ENCODE assay signal across 25 cellular contexts in genomic region chr6:144159231-144159630, GRCh38. TPM values are rescaled to one million over a fixed set of nuclear protein-coding genes. Genes with fewer than 3 reads are reported as not detected.
DNase-seq lines count a peak whose midpoint lies in the region; ATAC-seq and TF ChIP-seq lines count a peak whose summit lies in the region.
"Had no signal": no experiment of that assay in that cellular context is flagged by ENCODE, and none has a peak within 500 bp of the region (broad histone marks: within the 10 kb centered on the region; RNA-seq: fewer than 3 reads in every experiment).

No MANE protein-coding gene starts in this region.

- H3K27ac ChIP-seq in heart right ventricle (peak overlapping the region in 8 of 10 donors; percentile 14 to 76 (median 52)), right cardiac atrium (ENCODE audit: low read length) (no peak overlapping the region), RWPE2 (ENCODE audit: poor library complexity, severe bottlenecking) (peak overlapping the region; percentile 5), skeletal muscle tissue (ENCODE audit: low read depth, low read length) (peak overlapping the region; percentile 28)
- H3K27ac ChIP-seq: ascending aorta, KMS-11, neural progenitor cell, RWPE1 had no signal

- 54 to 60% methylated on average over 5 of the region's 5 CpGs for WGBS in heart right ventricle, 2 donors
- 62% methylated on average over 5 of the region's 5 CpGs for WGBS in right cardiac atrium

- H3K9me3 ChIP-seq in heart right ventricle, result no peaks in the 10 kb centered on the region
- no peaks in the 10 kb centered on the region for H3K9me3 ChIP-seq in right cardiac atrium (ENCODE audit: control insufficient read depth, low read length)
- H3K9me3 ChIP-seq in RWPE2 (ENCODE audit: severe bottlenecking), result no peaks in the 10 kb centered on the region
- no peaks in the 10 kb centered on the region for H3K9me3 ChIP-seq in skeletal muscle tissue (ENCODE audit: control insufficient read depth in 3 of 3, low read length in 3 of 3)
- H3K9me3 ChIP-seq: ascending aorta, BE2C, mucosa of descending colon had no signal

- ATAC-seq in heart right ventricle (peak in 5 of 8 donors; percentile 27 to 72 (median 48)), right cardiac atrium (no peak), RWPE2 (ENCODE audit: low read depth) (no peak)
- ATAC-seq: left colon, mucosa of descending colon had no signal

- H3K9ac ChIP-seq in skeletal muscle tissue (ENCODE audit: low read depth in 1 of 3, low read length in 3 of 3), result no peak overlapping the region
- H3K9ac ChIP-seq: KMS-11, neural progenitor cell had no signal

- no peaks in the 10 kb centered on the region for H3K36me3 ChIP-seq in heart right ventricle
- no peaks in the 10 kb centered on the region for H3K36me3 ChIP-seq in RWPE2 (ENCODE audit: low read depth)
- no peaks in the 10 kb centered on the region for H3K36me3 ChIP-seq in skeletal muscle tissue (ENCODE audit: control insufficient read depth in 3 of 3, insufficient read depth in 3 of 3, low read length in 3 of 3)
- H3K36me3 ChIP-seq: ascending aorta, BE2C, neural progenitor cell had no signal

- intact Hi-C loops in heart right ventricle (cut with DNase I), result loop anchor here in 1 of 10 donors (10.0 kb wide), 1 partner anchor 56 kb away; no protein-coding TSS in a partner anchor
- intact Hi-C loops in right cardiac atrium (cut with DNase I), result no loop called here

- no peak for DNase-seq in heart right ventricle
- no peak for DNase-seq in right cardiac atrium
- no peak for DNase-seq in RWPE2 (ENCODE audit: low spot score)
- DNase-seq in lung microvascular endothelial cell (ENCODE audit: low read depth in 2 of 2), result peak; percentile 82 to 87
- DNase-seq in NCI-H128 (lab: John Stamatoyannopoulos, UW; ENCODE audit: unreplicated experiment), result no peak
- no peak for DNase-seq in NCI-H510A treated with DMSO at 0.1 percent for 48 hours (lab: John Stamatoyannopoulos, UW)
- DNase-seq in stimulated activated CD4-positive, alpha-beta T cell treated with anti-CD3 and anti-CD28 coated beads, Interleukin-4, amount 100 ng/mL, for 24 hours, result no peak
- DNase-seq: activated naive CD8-positive, alpha-beta T cell treated with anti-CD3 and anti-CD28 coated beads for 36 hours; BE2C; central memory CD4-positive, alpha-beta T cell; DMS79 treated with DMSO at 0.1 percent for 48 hours; left colon; mucosa of descending colon; NCI-H1048; NCI-H187; NCI-H2171 treated with DMSO at 0.1 percent for 48 hours; stimulated activated CD4-positive, alpha-beta T cell treated with anti-CD3 and anti-CD28 coated beads, Interleukin-2, amount 100 ng/mL, for 24 hours; T-helper 9 cell had no signal

- H3K4me3 ChIP-seq in heart right ventricle (peak overlapping the region in 2 of 10 donors; percentile 2 to 11), right cardiac atrium (ENCODE audit: low read length) (no peak overlapping the region), RWPE2 (ENCODE audit: severe bottlenecking) (no peak overlapping the region), skeletal muscle tissue (ENCODE audit: low read length in 3 of 3) (no peak overlapping the region)
- H3K4me3 ChIP-seq: ascending aorta, mucosa of descending colon, neural progenitor cell, skin epidermis had no signal

- H3K4me1 ChIP-seq in heart right ventricle (peaks cover 8 to 84% (median 35%) of the 10 kb centered on the region in 9 donors), right cardiac atrium (ENCODE audit: control insufficient read depth, insufficient read depth, low read length) (peaks cover 10% of the 10 kb centered on the region), RWPE2 (ENCODE audit: insufficient read depth, poor library complexity, severe bottlenecking) (peaks cover 7% of the 10 kb centered on the region), skeletal muscle tissue (ENCODE audit: control insufficient read depth in 3 of 3, insufficient read depth in 3 of 3, low read length in 3 of 3) (peaks cover 7 to 11% (median 8%) of the 10 kb centered on the region in 3 donors)
- H3K4me1 ChIP-seq: BE2C had no signal

- TF ChIP-seq CTCF in heart right ventricle (IDR thresholded peaks at IDR 0.05) (no peak), RWPE2 (IDR thresholded peaks at IDR 0.05; ENCODE audit: poor library complexity, severe bottlenecking) (no peak)

- no peaks in the 10 kb centered on the region for H3K27me3 ChIP-seq in heart right ventricle
- H3K27me3 ChIP-seq in right cardiac atrium (ENCODE audit: control insufficient read depth, insufficient read depth), result no peaks in the 10 kb centered on the region
- H3K27me3 ChIP-seq in RWPE2 (ENCODE audit: insufficient read depth, poor library complexity, severe bottlenecking), result no peaks in the 10 kb centered on the region
- H3K27me3 ChIP-seq in skeletal muscle tissue (ENCODE audit: control insufficient read depth in 3 of 3, insufficient read depth in 3 of 3, low read length in 3 of 3), result no peaks in the 10 kb centered on the region
- H3K27me3 ChIP-seq: ascending aorta, neural progenitor cell had no signal

RNA-seq across cellular contexts. Expression of gene STX11, which starts 8.9 kb away (rescaled TPM):
- total RNA-seq in heart right ventricle (10 to 100 TPM in 2 of 10 donors, 1 to 10 TPM in 8; 6.9 to 15.9 (median 8.9) TPM), right cardiac atrium (1 to 10 TPM; 1.5 to 6.8 (median 2.9) TPM), lung microvascular endothelial cell (9.4 and 22.6 TPM in 2 replicates), skeletal muscle tissue (2.1 TPM)
- polyA plus RNA-seq in heart right ventricle (1 to 10 TPM; 4.8 to 9.0 TPM), right cardiac atrium (4.9 TPM)
- total RNA-seq: progenitor cell of endocrine pancreas had no signal

Comparison
In these comparisons a context has a peak if more than half of its experiments do, and no peak if none do; other contexts are left out.
1. ATAC-seq: peak in heart right ventricle (5 of 8); none in right cardiac atrium (0 of 2) and RWPE2 (single experiment).
2. DNase-seq: peak in lung microvascular endothelial cell (2 of 2); none in heart right ventricle (0 of 2), right cardiac atrium (0 of 3), RWPE2 (single experiment), NCI-H128 (single experiment), NCI-H510A treated with DMSO at 0.1 percent for 48 hours (single experiment) and stimulated activated CD4-positive, alpha-beta T cell treated with anti-CD3 and anti-CD28 coated beads, Interleukin-4, amount 100 ng/mL, for 24 hours (single experiment).